1 cellular context compared by ENCODE assay signal in the genomic region with DNA sequence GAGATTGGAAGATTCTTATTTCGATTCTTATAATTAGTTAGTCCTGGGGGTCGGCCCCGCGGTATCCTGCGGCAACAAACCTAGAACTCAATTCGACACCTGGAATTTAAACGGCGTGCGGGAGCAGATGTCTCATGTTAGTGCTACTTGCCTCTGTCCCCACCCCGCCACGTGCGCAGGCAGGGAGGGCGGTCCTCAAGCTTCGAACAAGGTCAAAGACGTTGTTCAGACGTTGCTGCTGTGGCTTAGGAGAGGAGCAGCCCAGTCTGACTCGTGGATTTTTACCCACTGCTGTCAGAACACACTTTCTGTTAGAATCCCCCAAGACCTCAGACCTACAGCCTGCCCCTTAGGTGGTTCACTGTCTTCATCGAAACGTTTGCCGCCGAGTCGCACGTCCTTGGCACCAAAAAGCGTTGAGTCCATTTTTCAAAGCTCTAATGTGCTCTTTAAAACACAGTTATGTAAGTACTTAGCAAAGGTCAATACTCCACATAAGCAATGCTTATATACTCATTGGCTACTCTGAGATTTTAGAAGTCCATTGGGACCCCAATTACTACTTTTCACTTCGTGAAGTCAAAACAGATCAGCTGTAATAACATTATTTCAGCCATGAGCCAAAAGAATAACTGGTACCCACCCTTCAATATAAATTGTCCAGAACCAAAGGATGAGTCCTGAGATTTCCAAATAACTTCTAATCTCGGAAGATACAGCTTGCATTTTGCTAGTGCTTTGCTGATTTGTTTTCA.
TF ChIP-seq lines count a peak whose summit lies in the region.

No MANE protein-coding gene starts in this region.

TF ChIP-seq in HepG2, 621 proteins besides CTCF, POLR2A, EP300 and RAD21 (continued from another document and continues in another):
- TF ChIP-seq, protein P1, sequence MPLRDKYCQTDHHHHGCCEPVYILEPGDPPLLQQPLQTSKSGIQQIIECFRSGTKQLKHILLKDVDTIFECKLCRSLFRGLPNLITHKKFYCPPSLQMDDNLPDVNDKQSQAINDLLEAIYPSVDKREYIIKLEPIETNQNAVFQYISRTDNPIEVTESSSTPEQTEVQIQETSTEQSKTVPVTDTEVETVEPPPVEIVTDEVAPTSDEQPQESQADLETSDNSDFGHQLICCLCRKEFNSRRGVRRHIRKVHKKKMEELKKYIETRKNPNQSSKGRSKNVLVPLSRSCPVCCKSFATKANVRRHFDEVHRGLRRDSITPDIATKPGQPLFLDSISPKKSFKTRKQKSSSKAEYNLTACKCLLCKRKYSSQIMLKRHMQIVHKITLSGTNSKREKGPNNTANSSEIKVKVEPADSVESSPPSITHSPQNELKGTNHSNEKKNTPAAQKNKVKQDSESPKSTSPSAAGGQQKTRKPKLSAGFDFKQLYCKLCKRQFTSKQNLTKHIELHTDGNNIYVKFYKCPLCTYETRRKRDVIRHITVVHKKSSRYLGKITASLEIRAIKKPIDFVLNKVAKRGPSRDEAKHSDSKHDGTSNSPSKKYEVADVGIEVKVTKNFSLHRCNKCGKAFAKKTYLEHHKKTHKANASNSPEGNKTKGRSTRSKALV (CRISPR knock-in tag; IDR thresholded peaks at IDR 0.05) = no peak
- no peak for TF ChIP-seq WIZ (CRISPR knock-in tag; IDR thresholded peaks at IDR 0.05)
- peak; percentile 63; the same call in 1 of the 2 replicates for TF ChIP-seq ZBTB20 (CRISPR knock-in tag; IDR thresholded peaks at IDR 0.05; ENCODE audit: borderline replicate concordance, low read depth)
- TF ChIP-seq POGZ (CRISPR knock-in tag; IDR thresholded peaks at IDR 0.05) = peak; percentile 54; the same call in 1 of the 2 replicates
- TF ChIP-seq SSRP1 (CRISPR knock-in tag; IDR thresholded peaks at IDR 0.05) = 0 out of 2 replicates have a peak, but pooled peaks have one; percentile 35
- TF ChIP-seq XRCC5 (optimal IDR thresholded peaks at IDR 0.05; ENCODE audit: low read length) = no peak
- TF ChIP-seq, protein P2, sequence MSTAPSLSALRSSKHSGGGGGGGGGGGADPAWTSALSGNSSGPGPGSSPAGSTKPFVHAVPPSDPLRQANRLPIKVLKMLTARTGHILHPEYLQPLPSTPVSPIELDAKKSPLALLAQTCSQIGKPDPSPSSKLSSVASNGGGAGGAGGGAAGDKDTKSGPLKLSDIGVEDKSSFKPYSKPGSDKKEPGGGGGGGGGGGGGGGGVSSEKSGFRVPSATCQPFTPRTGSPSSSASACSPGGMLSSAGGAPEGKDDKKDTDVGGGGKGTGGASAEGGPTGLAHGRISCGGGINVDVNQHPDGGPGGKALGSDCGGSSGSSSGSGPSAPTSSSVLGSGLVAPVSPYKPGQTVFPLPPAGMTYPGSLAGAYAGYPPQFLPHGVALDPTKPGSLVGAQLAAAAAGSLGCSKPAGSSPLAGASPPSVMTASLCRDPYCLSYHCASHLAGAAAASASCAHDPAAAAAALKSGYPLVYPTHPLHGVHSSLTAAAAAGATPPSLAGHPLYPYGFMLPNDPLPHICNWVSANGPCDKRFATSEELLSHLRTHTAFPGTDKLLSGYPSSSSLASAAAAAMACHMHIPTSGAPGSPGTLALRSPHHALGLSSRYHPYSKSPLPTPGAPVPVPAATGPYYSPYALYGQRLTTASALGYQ (CRISPR knock-in tag; IDR thresholded peaks at IDR 0.05) = peak; percentile 54
- TF ChIP-seq ZNF629 (CRISPR knock-in tag; conservative IDR thresholded peaks at IDR 0.05) = no peak; the same call in 1 of the 2 replicates
- TF ChIP-seq ZNF75D (CRISPR knock-in tag; IDR thresholded peaks at IDR 0.05; ENCODE audit: borderline replicate concordance) = no peak
- TF ChIP-seq IRF2 (CRISPR knock-in tag; IDR thresholded peaks at IDR 0.05) = peak; percentile 64; the same call in 1 of the 2 replicates
- TF ChIP-seq IKZF4 (CRISPR knock-in tag; IDR thresholded peaks at IDR 0.05; ENCODE audit: borderline replicate concordance, low read depth, not compliant biosample characterization) = peak; percentile 86
- TF ChIP-seq BATF2 (CRISPR knock-in tag; IDR thresholded peaks at IDR 0.05) = no peak; the same call in 1 of the 2 replicates
- peak; percentile 70; the same call in 1 of the 2 replicates for TF ChIP-seq ZNF362 (CRISPR knock-in tag; IDR thresholded peaks at IDR 0.05; ENCODE audit: borderline replicate concordance)
- 0 out of 2 replicates have a peak, but pooled peaks have one; percentile 58 for TF ChIP-seq MEIS2 (CRISPR knock-in tag; IDR thresholded peaks at IDR 0.05)
- peak; percentile 90; the same call in 1 of the 2 replicates for TF ChIP-seq ZNF274 (CRISPR knock-in tag; IDR thresholded peaks at IDR 0.05)
- TF ChIP-seq ZKSCAN5 (CRISPR knock-in tag; IDR thresholded peaks at IDR 0.05) = no peak
- peak; percentile 79; the same call in 1 of the 2 replicates for TF ChIP-seq HNRNPL (IDR thresholded peaks at IDR 0.05; ENCODE audit: low read depth, low read length)
- TF ChIP-seq ZNF747 (CRISPR knock-in tag; IDR thresholded peaks at IDR 0.05; ENCODE audit: borderline replicate concordance) = peak; percentile 62; the same call in 1 of the 2 replicates
- TF ChIP-seq ZNF235 (CRISPR knock-in tag; IDR thresholded peaks at IDR 0.05; ENCODE audit: borderline replicate concordance) = no peak; the same call in 1 of the 2 replicates
- TF ChIP-seq CC2D1A (CRISPR knock-in tag; IDR thresholded peaks at IDR 0.05) = no peak
- peak; percentile 34; the same call in 1 of the 2 replicates for TF ChIP-seq HMG20A (CRISPR knock-in tag; IDR thresholded peaks at IDR 0.05; ENCODE audit: borderline replicate concordance)
- TF ChIP-seq SALL2 (CRISPR knock-in tag; IDR thresholded peaks at IDR 0.05) = peak; percentile 86
- peak; percentile 75; the same call in 1 of the 2 replicates for TF ChIP-seq ZBTB42 (CRISPR knock-in tag; IDR thresholded peaks at IDR 0.05)
- no peak for TF ChIP-seq FLYWCH1 (CRISPR knock-in tag; IDR thresholded peaks at IDR 0.05)
- TF ChIP-seq ZBTB3 (CRISPR knock-in tag; IDR thresholded peaks at IDR 0.05; ENCODE audit: borderline replicate concordance, low read depth) = no peak
- TF ChIP-seq KMT2A (CRISPR knock-in tag; IDR thresholded peaks at IDR 0.05) = peak; percentile 36; the same call in 1 of the 2 replicates
- TF ChIP-seq NFYC (CRISPR knock-in tag; IDR thresholded peaks at IDR 0.05) = no peak; the same call in 1 of the 2 replicates
- TF ChIP-seq MYNN (CRISPR knock-in tag; IDR thresholded peaks at IDR 0.05; ENCODE audit: low read depth) = peak; percentile 93
- TF ChIP-seq, protein P3, sequence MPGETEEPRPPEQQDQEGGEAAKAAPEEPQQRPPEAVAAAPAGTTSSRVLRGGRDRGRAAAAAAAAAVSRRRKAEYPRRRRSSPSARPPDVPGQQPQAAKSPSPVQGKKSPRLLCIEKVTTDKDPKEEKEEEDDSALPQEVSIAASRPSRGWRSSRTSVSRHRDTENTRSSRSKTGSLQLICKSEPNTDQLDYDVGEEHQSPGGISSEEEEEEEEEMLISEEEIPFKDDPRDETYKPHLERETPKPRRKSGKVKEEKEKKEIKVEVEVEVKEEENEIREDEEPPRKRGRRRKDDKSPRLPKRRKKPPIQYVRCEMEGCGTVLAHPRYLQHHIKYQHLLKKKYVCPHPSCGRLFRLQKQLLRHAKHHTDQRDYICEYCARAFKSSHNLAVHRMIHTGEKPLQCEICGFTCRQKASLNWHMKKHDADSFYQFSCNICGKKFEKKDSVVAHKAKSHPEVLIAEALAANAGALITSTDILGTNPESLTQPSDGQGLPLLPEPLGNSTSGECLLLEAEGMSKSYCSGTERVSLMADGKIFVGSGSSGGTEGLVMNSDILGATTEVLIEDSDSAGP (CRISPR knock-in tag; IDR thresholded peaks at IDR 0.05; ENCODE audit: borderline replicate concordance) = peak; percentile 90
- TF ChIP-seq ZNF841 (CRISPR knock-in tag; IDR thresholded peaks at IDR 0.05; ENCODE audit: borderline replicate concordance) = no peak
- no peak for TF ChIP-seq KAT2B (IDR thresholded peaks at IDR 0.05; ENCODE audit: borderline replicate concordance, low read depth, low read length)
- TF ChIP-seq ZSCAN5A (CRISPR knock-in tag; IDR thresholded peaks at IDR 0.05; ENCODE audit: borderline replicate concordance) = peak; percentile 60; the same call in 1 of the 2 replicates
- TF ChIP-seq ZBTB49 (CRISPR knock-in tag; IDR thresholded peaks at IDR 0.05; ENCODE audit: borderline replicate concordance) = no peak
- peak; percentile 100 for TF ChIP-seq YEATS4 (CRISPR knock-in tag; IDR thresholded peaks at IDR 0.05; ENCODE audit: borderline replicate concordance)
- TF ChIP-seq, protein P4, sequence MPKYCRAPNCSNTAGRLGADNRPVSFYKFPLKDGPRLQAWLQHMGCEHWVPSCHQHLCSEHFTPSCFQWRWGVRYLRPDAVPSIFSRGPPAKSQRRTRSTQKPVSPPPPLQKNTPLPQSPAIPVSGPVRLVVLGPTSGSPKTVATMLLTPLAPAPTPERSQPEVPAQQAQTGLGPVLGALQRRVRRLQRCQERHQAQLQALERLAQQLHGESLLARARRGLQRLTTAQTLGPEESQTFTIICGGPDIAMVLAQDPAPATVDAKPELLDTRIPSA (CRISPR knock-in tag; IDR thresholded peaks at IDR 0.05; ENCODE audit: borderline replicate concordance) = no peak
- TF ChIP-seq HDAC6 (IDR thresholded peaks at IDR 0.05; ENCODE audit: low read depth, low read length) = no peak
- TF ChIP-seq ZNF17 (CRISPR knock-in tag; IDR thresholded peaks at IDR 0.05) = no peak
- TF ChIP-seq ZNF740 (CRISPR knock-in tag; IDR thresholded peaks at IDR 0.05) = no peak
- no peak for TF ChIP-seq ZSCAN20 (CRISPR knock-in tag; IDR thresholded peaks at IDR 0.05; ENCODE audit: borderline replicate concordance)
- no peak; the same call in 1 of the 2 replicates for TF ChIP-seq ELF3 (CRISPR knock-in tag; IDR thresholded peaks at IDR 0.05)
- TF ChIP-seq MLLT10 (CRISPR knock-in tag; IDR thresholded peaks at IDR 0.05) = no peak
- TF ChIP-seq SIX4 (CRISPR knock-in tag; IDR thresholded peaks at IDR 0.05) = no peak
- TF ChIP-seq ZSCAN29 (CRISPR knock-in tag; conservative IDR thresholded peaks at IDR 0.05) = 0 out of 2 replicates have a peak, but pooled peaks have one; percentile 58
- peak; percentile 79 for TF ChIP-seq ZNF331 (CRISPR knock-in tag; IDR thresholded peaks at IDR 0.05)
- TF ChIP-seq MIER3 (CRISPR knock-in tag; IDR thresholded peaks at IDR 0.05; ENCODE audit: borderline replicate concordance) = peak; percentile 52; the same call in 1 of the 2 replicates
- TF ChIP-seq CSRNP1 (CRISPR knock-in tag; IDR thresholded peaks at IDR 0.05) = peak; percentile 88; the same call in 1 of the 2 replicates
- 0 out of 2 replicates have a peak, but pooled peaks have one; percentile 58 for TF ChIP-seq ZNF251 (CRISPR knock-in tag; IDR thresholded peaks at IDR 0.05)
- peak; percentile 59; the same call in 1 of the 2 replicates for TF ChIP-seq ISL2 (CRISPR knock-in tag; IDR thresholded peaks at IDR 0.05)
- TF ChIP-seq KDM2A (CRISPR knock-in tag; IDR thresholded peaks at IDR 0.05; ENCODE audit: borderline replicate concordance, low read depth) = peak; percentile 80; the same call in 1 of the 2 replicates
- TF ChIP-seq SOX5 (CRISPR knock-in tag; IDR thresholded peaks at IDR 0.05; ENCODE audit: borderline replicate concordance) = no peak
- no peak for TF ChIP-seq NFIB (CRISPR knock-in tag; IDR thresholded peaks at IDR 0.05; ENCODE audit: borderline replicate concordance)
